1 cellular context compared by ENCODE assay signal in genomic region chr21:46211786-46212720, GRCh38.
TF ChIP-seq lines count a peak whose summit lies in the region.

No MANE protein-coding gene starts in this region.

TF ChIP-seq in K562, 482 proteins besides CTCF, POLR2A, EP300 and RAD21:
- TF ChIP-seq NR1H2 (CRISPR knock-in tag; IDR thresholded peaks at IDR 0.05) (no peak), MTA2 (IDR thresholded peaks at IDR 0.05; ENCODE audit: low read depth) (no peak), ZNF436 (CRISPR knock-in tag; IDR thresholded peaks at IDR 0.05) (no peak), POLR2G (IDR thresholded peaks at IDR 0.05; ENCODE audit: low read depth, low read length) (0 out of 2 replicates have a peak, but pooled peaks have one; percentile 14), ZNF778 (CRISPR knock-in tag; IDR thresholded peaks at IDR 0.05) (no peak), TARDBP (IDR thresholded peaks at IDR 0.05) (no peak)
TF ChIP-seq in K562: peak in this region for 1.
